Comparison of ENCODE assay signal across 21 cellular contexts in the genomic region with DNA sequence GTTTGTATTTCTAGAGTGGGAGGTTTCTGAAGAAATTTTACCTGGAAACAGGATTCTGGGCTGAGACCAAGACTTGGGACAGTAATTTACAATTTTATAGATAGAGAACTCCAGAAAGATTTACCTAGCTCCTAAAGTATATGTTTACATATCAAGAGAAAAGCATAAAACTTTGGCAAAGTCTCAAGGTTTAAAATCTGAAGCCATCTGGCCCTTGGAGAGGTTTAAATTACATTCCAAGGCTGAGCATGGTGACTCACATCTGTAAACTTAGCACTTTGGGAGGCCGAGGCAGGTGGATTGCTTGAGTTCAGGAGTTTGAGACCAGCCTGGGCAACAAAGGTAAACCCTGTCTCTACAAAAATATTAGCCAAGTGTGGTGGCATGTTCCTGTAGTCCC.
"Had no signal": no experiment of that assay in that cellular context is flagged by ENCODE, and none has a peak within 500 bp of the region (broad histone marks: within the 10 kb centered on the region; RNA-seq: fewer than 3 reads in every experiment).

No MANE protein-coding gene starts in this region.

- H3K27me3 ChIP-seq: dorsolateral prefrontal cortex, hepatocyte, pancreas, suprapubic skin, thyroid gland, uterus had no signal

- H3K36me3 ChIP-seq: pancreas, suprapubic skin, thyroid gland had no signal

- H3K9me3 ChIP-seq: pancreas, suprapubic skin, thyroid gland, uterus had no signal

- DNase-seq: dorsolateral prefrontal cortex; effector CD8-positive, alpha-beta T cell; foreskin melanocyte; head of caudate nucleus; left colon; left ventricle myocardium superior; mesenchymal stem cell; naive B cell; occipital lobe; pancreas; right cardiac atrium; small intestine; stimulated activated CD4-positive, alpha-beta T cell treated with anti-CD3 and anti-CD28 coated beads, Interleukin-4, amount 100 ng/mL, for 1 hour; stimulated activated CD8-positive, alpha-beta memory T cell treated with anti-CD3 and anti-CD28 coated beads, Interleukin-4, amount 100 ng/mL, for 48 hours; stimulated activated naive CD8-positive, alpha-beta T cell treated with anti-CD3 and anti-CD28 coated beads, Interleukin-15, Interleukin-2, amounts not matched to agents 100 U/mL and 50 U/mL, for 24 hours; thyroid gland; uterus had no signal

- H3K4me3 ChIP-seq: coronary artery, dorsolateral prefrontal cortex, hepatocyte, lung, pancreas, suprapubic skin, thyroid gland, uterus had no signal

- H3K27ac ChIP-seq: coronary artery, dorsolateral prefrontal cortex, hepatocyte, pancreas, suprapubic skin, thyroid gland, uterus had no signal

- H3K4me1 ChIP-seq: pancreas, suprapubic skin, thyroid gland, uterus had no signal
